Comparison of ENCODE assay signal across 19 cellular contexts in genomic region chr4:98903561-98903960, GRCh38.
"Had no signal": no experiment of that assay in that cellular context is flagged by ENCODE, and none has a peak within 500 bp of the region (broad histone marks: within the 10 kb centered on the region; RNA-seq: fewer than 3 reads in every experiment).

No MANE protein-coding gene starts in this region.

- H3K4me3 ChIP-seq: dorsolateral prefrontal cortex, esophagus muscularis mucosa, lower lobe of right lung, prostate gland, skin epidermis, spleen, thoracic aorta, tibial nerve, upper lobe of left lung had no signal

- H3K27ac ChIP-seq: esophagus muscularis mucosa, foreskin keratinocyte, lower lobe of right lung, prostate gland, skin epidermis, spleen, thoracic aorta, tibial nerve, upper lobe of left lung had no signal

- H3K9me3 ChIP-seq: esophagus muscularis mucosa, lower lobe of right lung, prostate gland, spleen, thoracic aorta, tibial nerve, upper lobe of left lung had no signal

- H3K4me3 Mint-ChIP-seq: immature natural killer cell; nephron; stimulated activated naive B cell treated with anti-CD40 and anti-IgM and Interleukin-4, amounts not matched to agents 10 μg/mL and 1 μg/mL and 100 μg/mL, for 72 hours; stimulated activated naive CD8-positive, alpha-beta T cell treated with anti-CD3 and anti-CD28 coated beads, Interleukin-15, Interleukin-2, amounts not matched to agents 100 ng/mL and 50 ng/mL, for 24 hours had no signal

- H3K27ac Mint-ChIP-seq: nephron; stimulated activated naive B cell treated with anti-CD40 and anti-IgM and Interleukin-4, amounts not matched to agents 10 μg/mL and 1 μg/mL and 100 μg/mL, for 72 hours had no signal

- H3K36me3 ChIP-seq: prostate gland had no signal

- H3K27me3 Mint-ChIP-seq: stimulated activated naive B cell treated with anti-CD40 and anti-IgM and Interleukin-4, amounts not matched to agents 10 μg/mL and 1 μg/mL and 100 μg/mL, for 72 hours; stimulated activated naive CD8-positive, alpha-beta T cell treated with anti-CD3 and anti-CD28 coated beads, Interleukin-15, Interleukin-2, amounts not matched to agents 100 ng/mL and 50 ng/mL, for 24 hours had no signal

- ATAC-seq: foreskin keratinocyte; left ventricle myocardium superior; lower lobe of right lung; right cardiac atrium; stimulated activated naive B cell treated with anti-CD40 and anti-IgM and Interleukin-4, amounts not matched to agents 10 μg/mL and 1 μg/mL and 100 μg/mL, for 72 hours had no signal

- DNase-seq: dorsolateral prefrontal cortex; effector CD4-positive, alpha-beta T cell; foreskin keratinocyte; hypothalamus; immature natural killer cell; left ventricle myocardium superior; lower lobe of right lung; nucleus accumbens; right cardiac atrium; spleen; stimulated activated naive B cell treated with anti-CD40 and anti-IgM and Interleukin-4, amounts not matched to agents 10 μg/mL and 1 μg/mL and 100 μg/mL, for 72 hours; upper lobe of left lung had no signal

- H3K27me3 ChIP-seq: dorsolateral prefrontal cortex, esophagus muscularis mucosa, foreskin keratinocyte, spleen, tibial nerve, upper lobe of left lung had no signal

- H3K9me3 Mint-ChIP-seq: immature natural killer cell; nephron; stimulated activated naive B cell treated with anti-CD40 and anti-IgM and Interleukin-4, amounts not matched to agents 10 μg/mL and 1 μg/mL and 100 μg/mL, for 72 hours; stimulated activated naive CD8-positive, alpha-beta T cell treated with anti-CD3 and anti-CD28 coated beads, Interleukin-15, Interleukin-2, amounts not matched to agents 100 ng/mL and 50 ng/mL, for 24 hours had no signal

- H3K4me1 ChIP-seq: prostate gland had no signal
